Comparison of ENCODE assay signal across 1 cellular context in the genomic region with DNA sequence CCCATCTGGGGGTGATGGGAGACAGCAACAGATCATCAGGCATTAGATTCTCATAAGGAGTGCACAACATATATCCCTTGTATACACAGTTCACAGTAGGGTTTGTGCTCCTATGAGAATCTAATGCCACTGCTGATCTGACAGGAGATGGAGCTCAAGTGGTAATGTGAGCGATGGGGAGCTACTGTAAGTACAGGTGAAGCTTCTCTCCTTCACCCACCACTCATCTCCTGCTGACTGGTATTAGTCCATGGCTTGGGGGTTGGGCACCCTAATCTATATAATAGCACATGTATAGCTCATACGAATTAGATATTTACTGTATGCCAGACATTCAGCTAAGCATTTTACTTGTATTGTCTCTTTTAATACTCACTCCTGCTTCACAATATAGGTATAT.
TF ChIP-seq lines count a peak whose summit lies in the region.

No MANE protein-coding gene starts in this region.

TF ChIP-seq in GM12878, 131 proteins besides CTCF, POLR2A, EP300 and RAD21:
- TF ChIP-seq, protein P1, sequence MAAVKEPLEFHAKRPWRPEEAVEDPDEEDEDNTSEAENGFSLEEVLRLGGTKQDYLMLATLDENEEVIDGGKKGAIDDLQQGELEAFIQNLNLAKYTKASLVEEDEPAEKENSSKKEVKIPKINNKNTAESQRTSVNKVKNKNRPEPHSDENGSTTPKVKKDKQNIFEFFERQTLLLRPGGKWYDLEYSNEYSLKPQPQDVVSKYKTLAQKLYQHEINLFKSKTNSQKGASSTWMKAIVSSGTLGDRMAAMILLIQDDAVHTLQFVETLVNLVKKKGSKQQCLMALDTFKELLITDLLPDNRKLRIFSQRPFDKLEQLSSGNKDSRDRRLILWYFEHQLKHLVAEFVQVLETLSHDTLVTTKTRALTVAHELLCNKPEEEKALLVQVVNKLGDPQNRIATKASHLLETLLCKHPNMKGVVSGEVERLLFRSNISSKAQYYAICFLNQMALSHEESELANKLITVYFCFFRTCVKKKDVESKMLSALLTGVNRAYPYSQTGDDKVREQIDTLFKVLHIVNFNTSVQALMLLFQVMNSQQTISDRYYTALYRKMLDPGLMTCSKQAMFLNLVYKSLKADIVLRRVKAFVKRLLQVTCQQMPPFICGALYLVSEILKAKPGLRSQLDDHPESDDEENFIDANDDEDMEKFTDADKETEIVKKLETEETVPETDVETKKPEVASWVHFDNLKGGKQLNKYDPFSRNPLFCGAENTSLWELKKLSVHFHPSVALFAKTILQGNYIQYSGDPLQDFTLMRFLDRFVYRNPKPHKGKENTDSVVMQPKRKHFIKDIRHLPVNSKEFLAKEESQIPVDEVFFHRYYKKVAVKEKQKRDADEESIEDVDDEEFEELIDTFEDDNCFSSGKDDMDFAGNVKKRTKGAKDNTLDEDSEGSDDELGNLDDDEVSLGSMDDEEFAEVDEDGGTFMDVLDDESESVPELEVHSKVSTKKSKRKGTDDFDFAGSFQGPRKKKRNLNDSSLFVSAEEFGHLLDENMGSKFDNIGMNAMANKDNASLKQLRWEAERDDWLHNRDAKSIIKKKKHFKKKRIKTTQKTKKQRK (IDR thresholded peaks at IDR 0.05; ENCODE audit: low read depth, low read length), result no peak
- TF ChIP-seq IKZF1 (conservative IDR thresholded peaks at IDR 0.05), result no peak
- TF ChIP-seq KLF5 (IDR thresholded peaks at IDR 0.05; ENCODE audit: partially characterized antibody), result no peak
